ENCODE assay signal across 1 cellular context in the genomic region with DNA sequence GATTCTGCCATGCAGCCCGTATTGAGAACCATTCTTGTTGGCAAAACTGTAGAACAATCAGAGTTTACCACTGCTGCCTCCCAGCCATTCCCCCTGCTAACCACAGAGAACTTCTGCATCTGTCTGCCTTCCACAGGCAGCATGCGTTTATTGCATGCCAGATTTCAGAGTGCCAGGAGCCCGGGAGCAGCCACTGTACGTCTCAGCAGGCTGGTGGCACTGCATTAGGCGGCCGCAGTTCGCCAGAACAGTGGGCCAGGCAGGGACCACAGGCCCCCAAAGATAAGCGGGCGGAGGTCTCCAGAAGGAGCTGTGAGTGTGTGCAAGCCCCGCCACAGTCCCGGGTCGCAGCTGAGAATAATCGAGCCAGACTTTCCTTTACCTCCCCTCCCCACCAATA.
TF ChIP-seq lines count a peak whose summit lies in the region.

No MANE protein-coding gene starts in this region.

TF ChIP-seq in K562, 482 proteins besides CTCF, POLR2A, EP300 and RAD21 (continued from another document):
- TF ChIP-seq, protein P1, sequence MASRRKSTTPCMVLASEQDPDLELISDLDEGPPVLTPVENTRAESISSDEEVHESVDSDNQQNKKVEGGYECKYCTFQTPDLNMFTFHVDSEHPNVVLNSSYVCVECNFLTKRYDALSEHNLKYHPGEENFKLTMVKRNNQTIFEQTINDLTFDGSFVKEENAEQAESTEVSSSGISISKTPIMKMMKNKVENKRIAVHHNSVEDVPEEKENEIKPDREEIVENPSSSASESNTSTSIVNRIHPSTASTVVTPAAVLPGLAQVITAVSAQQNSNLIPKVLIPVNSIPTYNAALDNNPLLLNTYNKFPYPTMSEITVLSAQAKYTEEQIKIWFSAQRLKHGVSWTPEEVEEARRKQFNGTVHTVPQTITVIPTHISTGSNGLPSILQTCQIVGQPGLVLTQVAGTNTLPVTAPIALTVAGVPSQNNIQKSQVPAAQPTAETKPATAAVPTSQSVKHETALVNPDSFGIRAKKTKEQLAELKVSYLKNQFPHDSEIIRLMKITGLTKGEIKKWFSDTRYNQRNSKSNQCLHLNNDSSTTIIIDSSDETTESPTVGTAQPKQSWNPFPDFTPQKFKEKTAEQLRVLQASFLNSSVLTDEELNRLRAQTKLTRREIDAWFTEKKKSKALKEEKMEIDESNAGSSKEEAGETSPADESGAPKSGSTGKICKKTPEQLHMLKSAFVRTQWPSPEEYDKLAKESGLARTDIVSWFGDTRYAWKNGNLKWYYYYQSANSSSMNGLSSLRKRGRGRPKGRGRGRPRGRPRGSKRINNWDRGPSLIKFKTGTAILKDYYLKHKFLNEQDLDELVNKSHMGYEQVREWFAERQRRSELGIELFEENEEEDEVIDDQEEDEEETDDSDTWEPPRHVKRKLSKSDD (conservative IDR thresholded peaks at IDR 0.05; ENCODE audit: low read length): no peak
- TF ChIP-seq BCOR (IDR thresholded peaks at IDR 0.05) (no peak), NCOA2 (IDR thresholded peaks at IDR 0.05; ENCODE audit: partially characterized antibody in 2 of 2) (no peak), ZEB2 (IDR thresholded peaks at IDR 0.05) (no peak), YBX1 (IDR thresholded peaks at IDR 0.05) (no peak), ZNF766 (CRISPR knock-in tag; conservative IDR thresholded peaks at IDR 0.05) (no peak)
TF ChIP-seq in K562: peak in this region for 0.
